Comparison of ENCODE assay signal across 25 cellular contexts in the genomic region with DNA sequence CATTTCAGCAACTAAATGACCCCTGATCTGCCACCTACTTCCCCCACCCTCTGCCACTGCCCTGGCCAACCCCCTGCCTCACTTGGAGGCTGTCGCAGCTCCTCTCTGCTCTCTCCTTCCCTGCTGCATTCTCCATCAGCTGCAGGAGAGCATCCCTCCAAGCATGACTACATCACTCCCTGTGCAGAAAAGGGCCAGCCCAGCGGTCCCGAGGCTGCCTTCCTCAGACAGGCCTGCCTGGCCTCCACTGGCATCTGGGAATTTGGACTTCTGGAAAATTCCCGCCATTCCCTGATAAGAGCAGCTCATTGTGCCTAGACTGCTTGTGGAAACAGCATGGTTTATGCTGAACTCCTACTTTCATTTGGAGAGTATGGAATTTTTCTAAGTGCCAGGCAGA. TPM values are rescaled to one million over a fixed set of nuclear protein-coding genes. Genes with fewer than 3 reads are reported as not detected.
DNase-seq lines count a peak whose midpoint lies in the region; ATAC-seq, FAIRE-seq and TF ChIP-seq lines count a peak whose summit lies in the region.
"Had no signal": no experiment of that assay in that cellular context is flagged by ENCODE, and none has a peak within 500 bp of the region (broad histone marks: within the 10 kb centered on the region; RNA-seq: fewer than 3 reads in every experiment).

No MANE protein-coding gene starts in this region.

- peaks cover 23% of the 10 kb centered on the region for H3K4me1 Mint-ChIP-seq in activated T-cell treated with anti-CD3 and anti-CD28 coated beads, Interleukin-2, amount 50 U/mL, for 24 hours (ENCODE audit: low read depth)
- peaks cover 41% of the 10 kb centered on the region for H3K4me1 Mint-ChIP-seq in activated T-cell treated with anti-CD3 and anti-CD28 coated beads, Interleukin-2, amount 50 U/mL, for 72 hours (ENCODE audit: low read depth)
- peaks cover 68% of the 10 kb centered on the region for H3K4me1 Mint-ChIP-seq in dendritic cell treated with granulocyte-macrophage colony-stimulating factor and Interleukin-4, amounts not matched to agents 40 ng/mL and 50 ng/mL, for 4 days (ENCODE audit: low read depth)

- H3K4me1 ChIP-seq in spleen, result peaks cover 20 to 98% (median 73%) of the 10 kb centered on the region in 6 donors
- H3K4me1 ChIP-seq: BE2C had no signal

- H3K27me3 ChIP-seq in spleen (replicated peaks in 1 of 7), result no peaks in the 10 kb centered on the region
- H3K27me3 ChIP-seq: BE2C had no signal

- peaks cover 0 to 12% (median 2%) of the 10 kb centered on the region in 8 donors for H3K9me3 ChIP-seq in spleen
- H3K9me3 ChIP-seq: BE2C had no signal

- 83 to 95% (median 92%) methylated on average over 4 of the region's 4 CpGs for WGBS in spleen, 5 donors

- H3K36me3 Mint-ChIP-seq in activated T-cell treated with anti-CD3 and anti-CD28 coated beads, Interleukin-2, amount 50 U/mL, for 24 hours (ENCODE audit: low read depth), result peaks cover 8% of the 10 kb centered on the region
- peaks cover 3 to 13% of the 10 kb centered on the region in 2 donors for H3K36me3 Mint-ChIP-seq in activated T-cell treated with anti-CD3 and anti-CD28 coated beads, Interleukin-2, amount 50 U/mL, for 72 hours (ENCODE audit: insufficient read depth in 2 of 2)
- peaks cover 52% of the 10 kb centered on the region for H3K36me3 Mint-ChIP-seq in dendritic cell treated with granulocyte-macrophage colony-stimulating factor and Interleukin-4, amounts not matched to agents 40 ng/mL and 50 ng/mL, for 4 days (ENCODE audit: low read depth)

- peaks cover 3% of the 10 kb centered on the region for H3K9me3 Mint-ChIP-seq in activated T-cell treated with anti-CD3 and anti-CD28 coated beads, Interleukin-2, amount 50 U/mL, for 24 hours
- H3K9me3 Mint-ChIP-seq in activated T-cell treated with anti-CD3 and anti-CD28 coated beads, Interleukin-2, amount 50 U/mL, for 72 hours, result peaks cover 3% of the 10 kb centered on the region in 2 donors
- H3K9me3 Mint-ChIP-seq in dendritic cell treated with granulocyte-macrophage colony-stimulating factor and Interleukin-4, amounts not matched to agents 40 ng/mL and 50 ng/mL, for 4 days, result no peaks in the 10 kb centered on the region

- TF ChIP-seq POLR2A in spleen (IDR thresholded peaks at IDR 0.05), result no peak

- no peak overlapping the region for H3K4me3 Mint-ChIP-seq in activated T-cell treated with anti-CD3 and anti-CD28 coated beads, Interleukin-2, amount 50 U/mL, for 24 hours
- no peak overlapping the region for H3K4me3 Mint-ChIP-seq in activated T-cell treated with anti-CD3 and anti-CD28 coated beads, Interleukin-2, amount 50 U/mL, for 72 hours
- no peak overlapping the region for H3K4me3 Mint-ChIP-seq in dendritic cell treated with granulocyte-macrophage colony-stimulating factor and Interleukin-4, amounts not matched to agents 40 ng/mL and 50 ng/mL, for 4 days
- H3K4me3 Mint-ChIP-seq: CD8-positive, alpha-beta T cell had no signal

- FAIRE-seq in GM19239 (lab: Jason Lieb, UNC), result peak; percentile 42
- FAIRE-seq: H1, HepG2 had no signal

- no peak for TF ChIP-seq CTCF in spleen (IDR thresholded peaks at IDR 0.05 in 8 of 11, conservative IDR thresholded peaks at IDR 0.05 in 3 of 11)

- no peak overlapping the region for H3K4me3 ChIP-seq in spleen
- H3K4me3 ChIP-seq: SK-N-MC had no signal

- ATAC-seq in activated T-cell treated with anti-CD3 and anti-CD28 coated beads, Interleukin-2, amount 50 U/mL, for 72 hours (replicated peaks in 1 of 2), result no peak
- ATAC-seq: CD8-positive, alpha-beta T cell; HepG2 had no signal

- H3K27me3 Mint-ChIP-seq in activated T-cell treated with anti-CD3 and anti-CD28 coated beads, Interleukin-2, amount 50 U/mL, for 24 hours, result no peaks in the 10 kb centered on the region
- no peaks in the 10 kb centered on the region for H3K27me3 Mint-ChIP-seq in activated T-cell treated with anti-CD3 and anti-CD28 coated beads, Interleukin-2, amount 50 U/mL, for 72 hours (ENCODE audit: low read depth)
- H3K27me3 Mint-ChIP-seq in dendritic cell treated with granulocyte-macrophage colony-stimulating factor and Interleukin-4, amounts not matched to agents 40 ng/mL and 50 ng/mL, for 4 days, result no peaks in the 10 kb centered on the region

- intact Hi-C loops in dendritic cell treated with granulocyte-macrophage colony-stimulating factor and Interleukin-4, amounts not matched to agents 40 ng/mL and 50 ng/mL, for 4 days (cut with micrococcal nuclease), result no loop called here
- intact Hi-C loops in spleen (cut with DNase I; ENCODE audit: low total_unique reads), result no loop called here

- H3K27ac ChIP-seq in spleen, result peak overlapping the region in 4 of 8 donors; percentile 46 to 80 (median 66)
- H3K27ac ChIP-seq: SK-N-MC had no signal

- no peak for DNase-seq in activated T-cell treated with anti-CD3 and anti-CD28 coated beads, Interleukin-2, amount 50 U/mL, for 24 hours
- no peak for DNase-seq in activated T-cell treated with anti-CD3 and anti-CD28 coated beads, Interleukin-2, amount 50 U/mL, for 72 hours
- no peak for DNase-seq in GM19239 (ENCODE audit: insufficient read length, low spot score)
- DNase-seq in spleen, result peak; percentile 70
- DNase-seq in RPMI8226, result no peak
- DNase-seq in GM19240 (ENCODE audit: insufficient read length, low spot score), result no peak
- no peak for DNase-seq in NCI-H524 treated with DMSO at 0.1 percent for 48 hours (lab: John Stamatoyannopoulos, UW)
- DNase-seq: 8988T; BE2C; Calu3; CD8-positive, alpha-beta T cell; DMS53; KG1; MV-4-11; NCI-H1417; NCI-H187; NCI-H2107; NCI-H510A; NCI-H774; OCI-M1; SHP77 had no signal

- H3K27ac Mint-ChIP-seq in activated T-cell treated with anti-CD3 and anti-CD28 coated beads, Interleukin-2, amount 50 U/mL, for 24 hours, result peak overlapping the region; percentile 37
- no peak overlapping the region for H3K27ac Mint-ChIP-seq in activated T-cell treated with anti-CD3 and anti-CD28 coated beads, Interleukin-2, amount 50 U/mL, for 72 hours
- peak overlapping the region; percentile 80 for H3K27ac Mint-ChIP-seq in dendritic cell treated with granulocyte-macrophage colony-stimulating factor and Interleukin-4, amounts not matched to agents 40 ng/mL and 50 ng/mL, for 4 days
- H3K27ac Mint-ChIP-seq: CD8-positive, alpha-beta T cell had no signal

- H3K36me3 ChIP-seq in spleen, result peaks cover 0 to 69% (median 2%) of the 10 kb centered on the region in 6 donors
- H3K36me3 ChIP-seq: BE2C had no signal

RNA-seq across cellular contexts. Expression of gene HVCN1, which starts 12.7 kb away (rescaled TPM):
- total RNA-seq in activated T-cell treated with anti-CD3 and anti-CD28 coated beads, Interleukin-2, amount 50 U/mL, for 72 hours, result 10 to 100 TPM; 10.5 to 12.8 TPM
- total RNA-seq in spleen, result 10 to 100 TPM; 46.9 to 71.3 (median 63.7) TPM
- polyA plus RNA-seq in spleen, result 100 to 1,000 TPM in 2 of 3 donors, 10 to 100 TPM in 1; 76.5 to 114 (median 106) TPM
